1 cellular context compared by ENCODE assay signal in genomic region chr17:71505200-71505599, GRCh38.
TF ChIP-seq lines count a peak whose summit lies in the region.

No MANE protein-coding gene starts in this region.

TF ChIP-seq in SK-N-SH, 30 proteins besides CTCF, POLR2A, EP300 and RAD21 (continued from another document):
- TF ChIP-seq POLR2AphosphoS5 (IDR thresholded peaks at IDR 0.05; ENCODE audit: low read depth, low read length) (peak; percentile 42; the same call in 1 of the 2 replicates), NRF1 (IDR thresholded peaks at IDR 0.05; ENCODE audit: low read depth, low read length) (no peak), NFIC (IDR thresholded peaks at IDR 0.05; ENCODE audit: borderline replicate concordance) (peak; percentile 92), GATA2 (CRISPR knock-in tag; IDR thresholded peaks at IDR 0.05) (no peak), PBX3 (IDR thresholded peaks at IDR 0.05) (peak; percentile 86), SIN3A (IDR thresholded peaks at IDR 0.05; ENCODE audit: borderline replicate concordance, low read depth, low read length) (no peak), ELF1 (IDR thresholded peaks at IDR 0.05) (no peak), USF1 (IDR thresholded peaks at IDR 0.05; ENCODE audit: borderline replicate concordance, low read depth) (no peak), FOSL2 (IDR thresholded peaks at IDR 0.05; ENCODE audit: borderline replicate concordance, low read depth) (peak; percentile 70; the same call in 1 of the 2 replicates), EZH2phosphoT487 (IDR thresholded peaks at IDR 0.05; ENCODE audit: borderline replicate concordance, low read depth) (no peak), RFX5 (IDR thresholded peaks at IDR 0.05; ENCODE audit: low read length) (no peak), RXRA (IDR thresholded peaks at IDR 0.05; ENCODE audit: borderline replicate concordance, low read depth) (no peak), MXI1 (IDR thresholded peaks at IDR 0.05; ENCODE audit: low read depth, low read length) (no peak), CHD2 (IDR thresholded peaks at IDR 0.05; ENCODE audit: low read length, partially characterized antibody) (no peak), MEF2A (IDR thresholded peaks at IDR 0.05; ENCODE audit: borderline replicate concordance, low read depth) (0 out of 2 replicates have a peak, but pooled peaks have one; percentile 28), FOXJ3 (CRISPR knock-in tag; IDR thresholded peaks at IDR 0.05) (no peak), JUND (IDR thresholded peaks at IDR 0.05) (peak; percentile 84), TEAD4 (IDR thresholded peaks at IDR 0.05; ENCODE audit: borderline replicate concordance, insufficient read depth) (peak; percentile 89), FOXM1 (IDR thresholded peaks at IDR 0.05; ENCODE audit: low read depth) (peak; percentile 41; the same call in 1 of the 2 replicates), YY1 (IDR thresholded peaks at IDR 0.05; ENCODE audit: low read depth) (peak; percentile 86), RCOR1 (IDR thresholded peaks at IDR 0.05; ENCODE audit: low read length) (no peak)
- TF ChIP-seq, protein P1, sequence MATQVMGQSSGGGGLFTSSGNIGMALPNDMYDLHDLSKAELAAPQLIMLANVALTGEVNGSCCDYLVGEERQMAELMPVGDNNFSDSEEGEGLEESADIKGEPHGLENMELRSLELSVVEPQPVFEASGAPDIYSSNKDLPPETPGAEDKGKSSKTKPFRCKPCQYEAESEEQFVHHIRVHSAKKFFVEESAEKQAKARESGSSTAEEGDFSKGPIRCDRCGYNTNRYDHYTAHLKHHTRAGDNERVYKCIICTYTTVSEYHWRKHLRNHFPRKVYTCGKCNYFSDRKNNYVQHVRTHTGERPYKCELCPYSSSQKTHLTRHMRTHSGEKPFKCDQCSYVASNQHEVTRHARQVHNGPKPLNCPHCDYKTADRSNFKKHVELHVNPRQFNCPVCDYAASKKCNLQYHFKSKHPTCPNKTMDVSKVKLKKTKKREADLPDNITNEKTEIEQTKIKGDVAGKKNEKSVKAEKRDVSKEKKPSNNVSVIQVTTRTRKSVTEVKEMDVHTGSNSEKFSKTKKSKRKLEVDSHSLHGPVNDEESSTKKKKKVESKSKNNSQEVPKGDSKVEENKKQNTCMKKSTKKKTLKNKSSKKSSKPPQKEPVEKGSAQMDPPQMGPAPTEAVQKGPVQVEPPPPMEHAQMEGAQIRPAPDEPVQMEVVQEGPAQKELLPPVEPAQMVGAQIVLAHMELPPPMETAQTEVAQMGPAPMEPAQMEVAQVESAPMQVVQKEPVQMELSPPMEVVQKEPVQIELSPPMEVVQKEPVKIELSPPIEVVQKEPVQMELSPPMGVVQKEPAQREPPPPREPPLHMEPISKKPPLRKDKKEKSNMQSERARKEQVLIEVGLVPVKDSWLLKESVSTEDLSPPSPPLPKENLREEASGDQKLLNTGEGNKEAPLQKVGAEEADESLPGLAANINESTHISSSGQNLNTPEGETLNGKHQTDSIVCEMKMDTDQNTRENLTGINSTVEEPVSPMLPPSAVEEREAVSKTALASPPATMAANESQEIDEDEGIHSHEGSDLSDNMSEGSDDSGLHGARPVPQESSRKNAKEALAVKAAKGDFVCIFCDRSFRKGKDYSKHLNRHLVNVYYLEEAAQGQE (IDR thresholded peaks at IDR 0.05; ENCODE audit: low read depth, low read length): 0 out of 2 replicates have a peak, but pooled peaks have one; percentile 15
- TF ChIP-seq, protein P2, sequence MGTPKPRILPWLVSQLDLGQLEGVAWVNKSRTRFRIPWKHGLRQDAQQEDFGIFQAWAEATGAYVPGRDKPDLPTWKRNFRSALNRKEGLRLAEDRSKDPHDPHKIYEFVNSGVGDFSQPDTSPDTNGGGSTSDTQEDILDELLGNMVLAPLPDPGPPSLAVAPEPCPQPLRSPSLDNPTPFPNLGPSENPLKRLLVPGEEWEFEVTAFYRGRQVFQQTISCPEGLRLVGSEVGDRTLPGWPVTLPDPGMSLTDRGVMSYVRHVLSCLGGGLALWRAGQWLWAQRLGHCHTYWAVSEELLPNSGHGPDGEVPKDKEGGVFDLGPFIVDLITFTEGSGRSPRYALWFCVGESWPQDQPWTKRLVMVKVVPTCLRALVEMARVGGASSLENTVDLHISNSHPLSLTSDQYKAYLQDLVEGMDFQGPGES (IDR thresholded peaks at IDR 0.05; ENCODE audit: low read depth, low read length): no peak
- TF ChIP-seq, protein P3, sequence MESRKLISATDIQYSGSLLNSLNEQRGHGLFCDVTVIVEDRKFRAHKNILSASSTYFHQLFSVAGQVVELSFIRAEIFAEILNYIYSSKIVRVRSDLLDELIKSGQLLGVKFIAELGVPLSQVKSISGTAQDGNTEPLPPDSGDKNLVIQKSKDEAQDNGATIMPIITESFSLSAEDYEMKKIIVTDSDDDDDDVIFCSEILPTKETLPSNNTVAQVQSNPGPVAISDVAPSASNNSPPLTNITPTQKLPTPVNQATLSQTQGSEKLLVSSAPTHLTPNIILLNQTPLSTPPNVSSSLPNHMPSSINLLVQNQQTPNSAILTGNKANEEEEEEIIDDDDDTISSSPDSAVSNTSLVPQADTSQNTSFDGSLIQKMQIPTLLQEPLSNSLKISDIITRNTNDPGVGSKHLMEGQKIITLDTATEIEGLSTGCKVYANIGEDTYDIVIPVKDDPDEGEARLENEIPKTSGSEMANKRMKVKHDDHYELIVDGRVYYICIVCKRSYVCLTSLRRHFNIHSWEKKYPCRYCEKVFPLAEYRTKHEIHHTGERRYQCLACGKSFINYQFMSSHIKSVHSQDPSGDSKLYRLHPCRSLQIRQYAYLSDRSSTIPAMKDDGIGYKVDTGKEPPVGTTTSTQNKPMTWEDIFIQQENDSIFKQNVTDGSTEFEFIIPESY (IDR thresholded peaks at IDR 0.05; ENCODE audit: borderline replicate concordance, low read depth): no peak
- TF ChIP-seq, protein P4, sequence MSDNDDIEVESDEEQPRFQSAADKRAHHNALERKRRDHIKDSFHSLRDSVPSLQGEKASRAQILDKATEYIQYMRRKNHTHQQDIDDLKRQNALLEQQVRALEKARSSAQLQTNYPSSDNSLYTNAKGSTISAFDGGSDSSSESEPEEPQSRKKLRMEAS (IDR thresholded peaks at IDR 0.05; ENCODE audit: low read depth): no peak
